ENCODE assay signal across 12 cellular contexts in genomic region chrX:7987160-7987992, GRCh38.
DNase-seq lines count a peak whose midpoint lies in the region; ATAC-seq and TF ChIP-seq lines count a peak whose summit lies in the region.
"Had no signal": no experiment of that assay in that cellular context is flagged by ENCODE, and none has a peak within 500 bp of the region (broad histone marks: within the 10 kb centered on the region; RNA-seq: fewer than 3 reads in every experiment).

No MANE protein-coding gene starts in this region.

- no peak overlapping the region for H3K27ac Mint-ChIP-seq in CD4-positive, alpha-beta memory T cell
- H3K27ac Mint-ChIP-seq: activated naive CD4-positive, alpha-beta T cell treated with anti-CD3 and anti-CD28 coated beads, Interleukin-2, amount 50 U/mL, for 24 hours; GM23338; IgD-negative memory B cell had no signal

- H3K27me3 Mint-ChIP-seq in CD4-positive, alpha-beta memory T cell, result peaks cover 0 to under 1% of the 10 kb centered on the region in 2 donors
- H3K27me3 Mint-ChIP-seq: activated naive CD4-positive, alpha-beta T cell treated with anti-CD3 and anti-CD28 coated beads, Interleukin-2, amount 50 U/mL, for 24 hours; IgD-negative memory B cell had no signal

- H3K36me3 ChIP-seq in liver (ENCODE audit: control insufficient read depth in 4 of 4, insufficient read depth in 3 of 4, low read depth in 1 of 4, low read length in 3 of 4), result no peaks in the 10 kb centered on the region
- H3K36me3 ChIP-seq in CD4-positive, alpha-beta memory T cell (ENCODE audit: insufficient read depth, low read length), result no peaks in the 10 kb centered on the region

- H3K36me3 Mint-ChIP-seq in CD4-positive, alpha-beta memory T cell, result no peaks in the 10 kb centered on the region
- H3K36me3 Mint-ChIP-seq: activated naive CD4-positive, alpha-beta T cell treated with anti-CD3 and anti-CD28 coated beads, Interleukin-2, amount 50 U/mL, for 24 hours; IgD-negative memory B cell had no signal

- no peak overlapping the region for H3K27ac ChIP-seq in liver (ENCODE audit: low read depth in 1 of 2, low read length in 2 of 2)
- H3K27ac ChIP-seq in CD4-positive, alpha-beta memory T cell (ENCODE audit: low read depth, low read length), result no peak overlapping the region

- no peak overlapping the region for H3K4me3 Mint-ChIP-seq in CD4-positive, alpha-beta memory T cell
- H3K4me3 Mint-ChIP-seq: activated naive CD4-positive, alpha-beta T cell treated with anti-CD3 and anti-CD28 coated beads, Interleukin-2, amount 50 U/mL, for 24 hours; GM23338; IgD-negative memory B cell had no signal

- H3K4me3 ChIP-seq in liver (ENCODE audit: low read depth in 1 of 3, low read length in 3 of 3), result no peak overlapping the region
- no peak overlapping the region for H3K4me3 ChIP-seq in CD4-positive, alpha-beta memory T cell (ENCODE audit: low read length in 2 of 2)
- H3K4me3 ChIP-seq: GM23338 had no signal

- no peak for TF ChIP-seq CTCF in liver (IDR thresholded peaks at IDR 0.05; ENCODE audit: low read depth, low read length, missing input control)

- ATAC-seq in GM18867 (IDR thresholded peaks at IDR 0.05; ENCODE audit: unreplicated experiment) (peak; percentile 90), HG02884 (IDR thresholded peaks at IDR 0.05; ENCODE audit: unreplicated experiment) (peak; percentile 83), Right ventricle myocardium inferior (no peak)
- ATAC-seq: GM23338 had no signal

- CTCF ChIA-PET in CD4-positive, alpha-beta memory T cell (lab: Charles Lee; ENCODE audit: partially characterized antibody), result no interaction called here

- no peak for TF ChIP-seq RAD21 in liver (IDR thresholded peaks at IDR 0.05)

- no peaks in the 10 kb centered on the region for H3K4me1 Mint-ChIP-seq in CD4-positive, alpha-beta memory T cell
- H3K4me1 Mint-ChIP-seq: activated naive CD4-positive, alpha-beta T cell treated with anti-CD3 and anti-CD28 coated beads, Interleukin-2, amount 50 U/mL, for 24 hours; GM23338 had no signal

- H3K9ac ChIP-seq in liver (ENCODE audit: low read depth in 1 of 2, low read length in 2 of 2), result no peak overlapping the region

- POLR2A ChIA-PET in CD4-positive, alpha-beta memory T cell (lab: Charles Lee; ENCODE audit: partially characterized antibody), result no interaction called here

- peak; percentile 79 for DNase-seq in OCI-M1 (lab: John Stamatoyannopoulos, UW)
- no peak for DNase-seq in Right ventricle myocardium inferior (ENCODE audit: missing footprints)
- DNase-seq in medulla oblongata (ENCODE audit: extremely low spot score), result no peak
- DNase-seq in CD4-positive, alpha-beta memory T cell, result no peak
- no peak for DNase-seq in NCI-H510A treated with DMSO at 0.1 percent for 48 hours (lab: John Stamatoyannopoulos, UW)
- DNase-seq: activated CD4-positive, CD25-positive, alpha-beta regulatory T cell had no signal

- H3K9me3 ChIP-seq in liver (ENCODE audit: control insufficient read depth in 4 of 4, low read length in 3 of 4), result no peaks in the 10 kb centered on the region
- H3K9me3 ChIP-seq in CD4-positive, alpha-beta memory T cell (ENCODE audit: control insufficient read depth in 1 of 2, low read length in 2 of 2), result no peaks in the 10 kb centered on the region

- intact Hi-C loops in Right ventricle myocardium inferior (cut with DNase I), result no loop called here
- intact Hi-C loops in CD4-positive, alpha-beta memory T cell (cut with micrococcal nuclease), result no loop called here

- H3K9me3 Mint-ChIP-seq in CD4-positive, alpha-beta memory T cell, result no peaks in the 10 kb centered on the region
- H3K9me3 Mint-ChIP-seq: activated naive CD4-positive, alpha-beta T cell treated with anti-CD3 and anti-CD28 coated beads, Interleukin-2, amount 50 U/mL, for 24 hours; GM23338; IgD-negative memory B cell had no signal

- peaks cover 2 to 6% (median 4%) of the 10 kb centered on the region in 4 donors for H3K4me1 ChIP-seq in liver (ENCODE audit: control insufficient read depth in 4 of 4, insufficient read depth in 4 of 4, low read length in 3 of 4)
- no peaks in the 10 kb centered on the region for H3K4me1 ChIP-seq in CD4-positive, alpha-beta memory T cell (ENCODE audit: insufficient read depth, low read length)

- 42% methylated on average over 6 of the region's 6 CpGs for WGBS in liver

- H3K27me3 ChIP-seq in liver (ENCODE audit: control insufficient read depth in 4 of 4, insufficient read depth in 4 of 4, low read length in 3 of 4), result no peaks in the 10 kb centered on the region
- no peaks in the 10 kb centered on the region for H3K27me3 ChIP-seq in CD4-positive, alpha-beta memory T cell (ENCODE audit: insufficient read depth, low read length)

TF ChIP-seq in liver, 16 proteins besides CTCF, POLR2A, EP300 and RAD21:
- peak; percentile 35 for TF ChIP-seq ATF3 (IDR thresholded peaks at IDR 0.05)
- TF ChIP-seq RXRA (IDR thresholded peaks at IDR 0.05), result peak in 1 of 2 donors; percentile 29
- TF ChIP-seq HNF4A (conservative IDR thresholded peaks at IDR 0.05), result peak; percentile 29 to 52
- no peak for TF ChIP-seq HNF4G (IDR thresholded peaks at IDR 0.05)
